ENCODE assay signal across 2 cellular contexts in the genomic region with DNA sequence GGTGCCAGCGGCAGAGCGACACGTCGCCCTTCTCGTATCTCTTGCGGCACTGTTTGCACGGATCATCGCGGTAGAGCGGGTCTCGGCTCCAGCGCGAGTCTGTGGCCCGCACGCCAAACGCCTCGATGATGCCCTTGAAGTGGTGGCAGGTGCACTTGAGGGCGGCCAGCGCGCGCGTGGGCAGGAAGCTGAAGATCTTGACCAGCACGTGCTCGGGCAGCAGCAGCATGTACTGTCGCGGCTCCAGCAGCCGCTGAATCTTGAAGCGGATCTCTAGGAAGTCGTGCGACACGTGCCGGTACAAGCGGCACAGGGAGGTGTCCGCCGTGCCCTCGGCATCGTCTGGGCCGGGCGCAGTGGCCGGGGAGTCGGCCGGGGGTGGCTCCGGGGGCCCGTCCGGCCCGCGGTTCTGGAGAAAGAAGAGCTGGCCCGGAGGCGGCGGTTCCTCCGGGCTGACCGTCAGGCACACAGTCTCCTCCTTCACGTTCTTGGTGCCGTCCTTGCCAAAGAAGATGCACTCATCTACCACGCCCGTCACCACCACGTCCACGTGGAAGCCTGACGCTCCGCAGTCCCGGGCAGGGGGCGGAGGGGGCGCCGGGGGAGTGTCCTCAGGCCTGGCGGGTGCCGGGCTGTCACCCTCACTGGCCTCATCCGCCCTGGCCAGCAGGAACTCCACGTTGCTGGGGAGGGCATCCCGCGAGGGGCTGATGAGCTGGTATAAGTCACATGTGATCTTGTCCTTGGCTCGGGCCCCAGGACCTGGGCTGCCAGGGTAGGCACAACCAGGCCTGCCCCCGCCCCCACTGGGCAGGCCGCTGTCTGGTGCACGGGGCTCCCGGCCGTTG.
TF ChIP-seq lines count a peak whose summit lies in the region.

No MANE protein-coding gene starts in this region.

TF ChIP-seq in GM23338, 12 proteins besides CTCF, POLR2A, EP300 and RAD21:
- TF ChIP-seq NANOG (IDR thresholded peaks at IDR 0.05; ENCODE audit: borderline replicate concordance) (no peak), CREB1 (CRISPR knock-in tag; IDR thresholded peaks at IDR 0.05; ENCODE audit: low read depth) (no peak), POLR2AphosphoS5 (IDR thresholded peaks at IDR 0.05; ENCODE audit: low read depth) (peak; percentile 2; the same call in 1 of the 2 replicates), ZNF114 (CRISPR knock-in tag; IDR thresholded peaks at IDR 0.05) (no peak), ZNF331 (CRISPR knock-in tag; IDR thresholded peaks at IDR 0.05; ENCODE audit: low read depth) (no peak)
- TF ChIP-seq, protein P1, sequence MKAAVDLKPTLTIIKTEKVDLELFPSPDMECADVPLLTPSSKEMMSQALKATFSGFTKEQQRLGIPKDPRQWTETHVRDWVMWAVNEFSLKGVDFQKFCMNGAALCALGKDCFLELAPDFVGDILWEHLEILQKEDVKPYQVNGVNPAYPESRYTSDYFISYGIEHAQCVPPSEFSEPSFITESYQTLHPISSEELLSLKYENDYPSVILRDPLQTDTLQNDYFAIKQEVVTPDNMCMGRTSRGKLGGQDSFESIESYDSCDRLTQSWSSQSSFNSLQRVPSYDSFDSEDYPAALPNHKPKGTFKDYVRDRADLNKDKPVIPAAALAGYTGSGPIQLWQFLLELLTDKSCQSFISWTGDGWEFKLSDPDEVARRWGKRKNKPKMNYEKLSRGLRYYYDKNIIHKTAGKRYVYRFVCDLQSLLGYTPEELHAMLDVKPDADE (IDR thresholded peaks at IDR 0.05): no peak
- TF ChIP-seq, protein P2, sequence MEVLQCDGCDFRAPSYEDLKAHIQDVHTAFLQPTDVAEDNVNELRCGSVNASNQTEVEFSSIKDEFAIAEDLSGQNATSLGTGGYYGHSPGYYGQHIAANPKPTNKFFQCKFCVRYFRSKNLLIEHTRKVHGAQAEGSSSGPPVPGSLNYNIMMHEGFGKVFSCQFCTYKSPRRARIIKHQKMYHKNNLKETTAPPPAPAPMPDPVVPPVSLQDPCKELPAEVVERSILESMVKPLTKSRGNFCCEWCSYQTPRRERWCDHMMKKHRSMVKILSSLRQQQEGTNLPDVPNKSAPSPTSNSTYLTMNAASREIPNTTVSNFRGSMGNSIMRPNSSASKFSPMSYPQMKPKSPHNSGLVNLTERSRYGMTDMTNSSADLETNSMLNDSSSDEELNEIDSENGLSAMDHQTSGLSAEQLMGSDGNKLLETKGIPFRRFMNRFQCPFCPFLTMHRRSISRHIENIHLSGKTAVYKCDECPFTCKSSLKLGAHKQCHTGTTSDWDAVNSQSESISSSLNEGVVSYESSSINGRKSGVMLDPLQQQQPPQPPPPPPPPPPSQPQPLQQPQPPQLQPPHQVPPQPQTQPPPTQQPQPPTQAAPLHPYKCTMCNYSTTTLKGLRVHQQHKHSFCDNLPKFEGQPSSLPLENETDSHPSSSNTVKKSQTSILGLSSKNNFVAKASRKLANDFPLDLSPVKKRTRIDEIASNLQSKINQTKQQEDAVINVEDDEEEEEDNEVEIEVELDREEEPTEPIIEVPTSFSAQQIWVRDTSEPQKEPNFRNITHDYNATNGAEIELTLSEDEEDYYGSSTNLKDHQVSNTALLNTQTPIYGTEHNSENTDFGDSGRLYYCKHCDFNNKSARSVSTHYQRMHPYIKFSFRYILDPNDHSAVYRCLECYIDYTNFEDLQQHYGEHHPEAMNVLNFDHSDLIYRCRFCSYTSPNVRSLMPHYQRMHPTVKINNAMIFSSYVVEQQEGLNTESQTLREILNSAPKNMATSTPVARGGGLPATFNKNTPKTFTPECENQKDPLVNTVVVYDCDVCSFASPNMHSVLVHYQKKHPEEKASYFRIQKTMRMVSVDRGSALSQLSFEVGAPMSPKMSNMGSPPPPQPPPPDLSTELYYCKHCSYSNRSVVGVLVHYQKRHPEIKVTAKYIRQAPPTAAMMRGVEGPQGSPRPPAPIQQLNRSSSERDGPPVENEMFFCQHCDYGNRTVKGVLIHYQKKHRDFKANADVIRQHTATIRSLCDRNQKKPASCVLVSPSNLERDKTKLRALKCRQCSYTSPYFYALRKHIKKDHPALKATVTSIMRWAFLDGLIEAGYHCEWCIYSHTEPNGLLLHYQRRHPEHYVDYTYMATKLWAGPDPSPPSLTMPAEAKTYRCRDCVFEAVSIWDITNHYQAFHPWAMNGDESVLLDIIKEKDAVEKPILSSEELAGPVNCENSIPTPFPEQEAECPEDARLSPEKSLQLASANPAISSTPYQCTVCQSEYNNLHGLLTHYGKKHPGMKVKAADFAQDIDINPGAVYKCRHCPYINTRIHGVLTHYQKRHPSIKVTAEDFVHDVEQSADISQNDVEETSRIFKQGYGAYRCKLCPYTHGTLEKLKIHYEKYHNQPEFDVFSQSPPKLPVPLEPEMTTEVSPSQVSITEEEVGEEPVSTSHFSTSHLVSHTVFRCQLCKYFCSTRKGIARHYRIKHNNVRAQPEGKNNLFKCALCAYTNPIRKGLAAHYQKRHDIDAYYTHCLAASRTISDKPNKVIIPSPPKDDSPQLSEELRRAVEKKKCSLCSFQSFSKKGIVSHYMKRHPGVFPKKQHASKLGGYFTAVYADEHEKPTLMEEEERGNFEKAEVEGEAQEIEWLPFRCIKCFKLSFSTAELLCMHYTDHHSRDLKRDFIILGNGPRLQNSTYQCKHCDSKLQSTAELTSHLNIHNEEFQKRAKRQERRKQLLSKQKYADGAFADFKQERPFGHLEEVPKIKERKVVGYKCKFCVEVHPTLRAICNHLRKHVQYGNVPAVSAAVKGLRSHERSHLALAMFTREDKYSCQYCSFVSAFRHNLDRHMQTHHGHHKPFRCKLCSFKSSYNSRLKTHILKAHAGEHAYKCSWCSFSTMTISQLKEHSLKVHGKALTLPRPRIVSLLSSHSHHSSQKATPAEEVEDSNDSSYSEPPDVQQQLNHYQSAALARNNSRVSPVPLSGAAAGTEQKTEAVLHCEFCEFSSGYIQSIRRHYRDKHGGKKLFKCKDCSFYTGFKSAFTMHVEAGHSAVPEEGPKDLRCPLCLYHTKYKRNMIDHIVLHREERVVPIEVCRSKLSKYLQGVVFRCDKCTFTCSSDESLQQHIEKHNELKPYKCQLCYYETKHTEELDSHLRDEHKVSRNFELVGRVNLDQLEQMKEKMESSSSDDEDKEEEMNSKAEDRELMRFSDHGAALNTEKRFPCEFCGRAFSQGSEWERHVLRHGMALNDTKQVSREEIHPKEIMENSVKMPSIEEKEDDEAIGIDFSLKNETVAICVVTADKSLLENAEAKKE (CRISPR knock-in tag; IDR thresholded peaks at IDR 0.05): no peak

TF ChIP-seq in IMR-90, 13 proteins besides CTCF, POLR2A, EP300 and RAD21:
- TF ChIP-seq CHD1 (IDR thresholded peaks at IDR 0.05; ENCODE audit: low read depth, low read length) (no peak), FOS (IDR thresholded peaks at IDR 0.05; ENCODE audit: low read depth, low read length) (no peak), MAFK (IDR thresholded peaks at IDR 0.05; ENCODE audit: low read depth, low read length) (no peak), RFX5 (IDR thresholded peaks at IDR 0.05; ENCODE audit: low read depth, low read length) (no peak), RCOR1 (IDR thresholded peaks at IDR 0.05; ENCODE audit: insufficient replicate concordance, low read length) (no peak), MAZ (IDR thresholded peaks at IDR 0.05; ENCODE audit: borderline replicate concordance, low read depth, low read length) (no peak), MXI1 (IDR thresholded peaks at IDR 0.05; ENCODE audit: borderline replicate concordance, low read depth, low read length) (no peak), BHLHE40 (IDR thresholded peaks at IDR 0.05; ENCODE audit: low read depth, low read length) (no peak), CEBPB (IDR thresholded peaks at IDR 0.05; ENCODE audit: low read depth, low read length) (no peak), NFE2L2 (IDR thresholded peaks at IDR 0.05; ENCODE audit: low read depth, low read length) (no peak), SMC3 (IDR thresholded peaks at IDR 0.05; ENCODE audit: low read depth, low read length) (no peak)
- TF ChIP-seq, protein P3, sequence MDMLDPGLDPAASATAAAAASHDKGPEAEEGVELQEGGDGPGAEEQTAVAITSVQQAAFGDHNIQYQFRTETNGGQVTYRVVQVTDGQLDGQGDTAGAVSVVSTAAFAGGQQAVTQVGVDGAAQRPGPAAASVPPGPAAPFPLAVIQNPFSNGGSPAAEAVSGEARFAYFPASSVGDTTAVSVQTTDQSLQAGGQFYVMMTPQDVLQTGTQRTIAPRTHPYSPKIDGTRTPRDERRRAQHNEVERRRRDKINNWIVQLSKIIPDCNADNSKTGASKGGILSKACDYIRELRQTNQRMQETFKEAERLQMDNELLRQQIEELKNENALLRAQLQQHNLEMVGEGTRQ (IDR thresholded peaks at IDR 0.05; ENCODE audit: low read depth, low read length): no peak
- TF ChIP-seq, protein P4, sequence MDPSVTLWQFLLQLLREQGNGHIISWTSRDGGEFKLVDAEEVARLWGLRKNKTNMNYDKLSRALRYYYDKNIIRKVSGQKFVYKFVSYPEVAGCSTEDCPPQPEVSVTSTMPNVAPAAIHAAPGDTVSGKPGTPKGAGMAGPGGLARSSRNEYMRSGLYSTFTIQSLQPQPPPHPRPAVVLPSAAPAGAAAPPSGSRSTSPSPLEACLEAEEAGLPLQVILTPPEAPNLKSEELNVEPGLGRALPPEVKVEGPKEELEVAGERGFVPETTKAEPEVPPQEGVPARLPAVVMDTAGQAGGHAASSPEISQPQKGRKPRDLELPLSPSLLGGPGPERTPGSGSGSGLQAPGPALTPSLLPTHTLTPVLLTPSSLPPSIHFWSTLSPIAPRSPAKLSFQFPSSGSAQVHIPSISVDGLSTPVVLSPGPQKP (IDR thresholded peaks at IDR 0.05; ENCODE audit: borderline replicate concordance, low read depth, low read length): no peak
